Comparison of ENCODE assay signal across 1 cellular context in genomic region chr15:44034933-44035624, GRCh38.
TF ChIP-seq lines count a peak whose summit lies in the region.

No MANE protein-coding gene starts in this region.

TF ChIP-seq in IMR-90, 13 proteins besides CTCF, POLR2A, EP300 and RAD21:
- TF ChIP-seq BHLHE40 (IDR thresholded peaks at IDR 0.05; ENCODE audit: low read depth, low read length) (peak; percentile 46; the same call in 1 of the 2 replicates), CEBPB (IDR thresholded peaks at IDR 0.05; ENCODE audit: low read depth, low read length) (no peak)
